16 cellular contexts compared by ENCODE assay signal in the genomic region with DNA sequence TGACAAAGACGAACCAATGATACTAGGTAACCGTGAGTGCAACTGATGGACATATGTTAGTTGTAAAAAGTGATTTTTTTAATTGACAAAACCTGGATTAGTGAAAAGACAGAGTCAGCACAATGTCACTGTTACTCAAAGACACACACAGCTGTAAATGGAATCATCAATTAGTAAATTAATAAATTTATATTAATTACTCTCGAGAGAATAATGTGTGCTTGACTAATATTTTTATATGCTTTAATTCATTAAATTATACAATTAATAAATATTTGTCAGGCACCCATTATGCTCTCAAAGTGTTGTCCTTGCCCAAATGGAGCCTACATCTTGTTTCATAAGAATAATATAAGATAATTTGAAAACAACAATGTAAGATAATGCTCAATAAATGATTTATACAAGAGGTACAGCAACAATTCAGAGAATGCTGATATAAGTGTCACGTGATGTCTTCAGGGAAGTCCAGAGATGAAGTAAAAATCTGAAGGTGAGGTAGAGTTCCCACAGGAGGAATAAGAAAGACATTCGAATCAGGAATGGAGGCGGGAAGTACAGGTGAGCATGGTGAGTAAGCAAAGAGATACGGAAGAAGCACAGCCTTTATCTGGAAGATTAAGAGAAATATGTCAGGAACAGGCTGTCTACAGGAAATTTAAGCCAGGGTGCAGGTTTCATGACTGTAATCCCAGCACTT.
A peak's percentile ranks its signal among the peaks of the same experiment; 100 is the strongest.
DNase-seq lines count a peak whose midpoint lies in the region; ATAC-seq, FAIRE-seq and TF ChIP-seq lines count a peak whose summit lies in the region.
"Had no signal": no experiment of that assay in that cellular context is flagged by ENCODE, and none has a peak within 500 bp of the region (broad histone marks: within the 10 kb centered on the region; RNA-seq: fewer than 3 reads in every experiment).

No MANE protein-coding gene starts in this region.

- 80% methylated on average over 7 of the region's 7 CpGs for WGBS in HepG2 (ENCODE audit: low lambda C conversion rate)
- 79% methylated on average over 6 of the region's 7 CpGs for WGBS in right lobe of liver (ENCODE audit: insufficient coverage, low coverage, low lambda C conversion rate, missing lambda C conversion rate)
- 78 to 85% (median 83%) methylated on average over 7 of the region's 7 CpGs for WGBS in ovary, 3 donors

- no peaks in the 10 kb centered on the region for H3K9me3 Mint-ChIP-seq in astrocyte (ENCODE audit: unreplicated experiment)
- peaks cover 2 to 4% of the 10 kb centered on the region in 2 donors for H3K9me3 Mint-ChIP-seq in natural killer cell
- H3K9me3 Mint-ChIP-seq in stimulated activated naive CD8-positive, alpha-beta T cell treated with anti-CD3 and anti-CD28 coated beads, Interleukin-15, amount 100 ng/mL, for 72 hours = no peaks in the 10 kb centered on the region

- CTCF ChIA-PET in HepG2 (lab: Yijun Ruan, JAX; ENCODE audit: low intra/inter-chr PET ratio, low total read pairs) = no interaction called here

- no TSS peak for BruUV-seq in HepG2 (replicated peaks; lab: Mats Ljungman, UMichigan)

- POLR2A ChIA-PET in HepG2 (lab: Yijun Ruan, JAX) = interaction anchor here (1.0 kb wide), 1 partner anchor 48 kb away, joined by 4 read pairs; no protein-coding TSS in a partner anchor

- FAIRE-seq in HepG2 (lab: Jason Lieb, UNC) = no peak
- no peak for FAIRE-seq in astrocyte (lab: Jason Lieb, UNC)
- FAIRE-seq: A204.1, G401.6, GM12891 had no signal

- H3K9ac ChIP-seq in HepG2 (ENCODE audit: insufficient read depth, low read depth, low read length) (no peak overlapping the region), astrocyte (ENCODE audit: low read length) (no peak overlapping the region)

- H3K9me3 ChIP-seq in HepG2 (ENCODE audit: low read length) = no peaks in the 10 kb centered on the region
- no peaks in the 10 kb centered on the region for H3K9me3 ChIP-seq in right lobe of liver
- no peaks in the 10 kb centered on the region for H3K9me3 ChIP-seq in astrocyte (ENCODE audit: insufficient read depth, low read depth, low read length)
- no peaks in the 10 kb centered on the region for H3K9me3 ChIP-seq in ovary
- H3K9me3 ChIP-seq: Caco-2 had no signal

- in situ Hi-C loops in HepG2 (cut with HindIII; ENCODE audit: extremely low pct_ligation_motif_present, low pct_unique_long_range_greater_than_20kb) = loop anchor here (10.0 kb wide), 1 partner anchor 164 kb away; the partner anchor contains the start of gene MARCKS

- H3K4me1 Mint-ChIP-seq in astrocyte (ENCODE audit: low read depth, unreplicated experiment) (peaks cover 18% of the 10 kb centered on the region), natural killer cell (no peaks in the 10 kb centered on the region)
- H3K4me1 Mint-ChIP-seq in stimulated activated naive CD8-positive, alpha-beta T cell treated with anti-CD3 and anti-CD28 coated beads, Interleukin-15, amount 100 ng/mL, for 72 hours = no peaks in the 10 kb centered on the region

- H3K27me3 Mint-ChIP-seq in astrocyte (ENCODE audit: low read depth, unreplicated experiment) (no peaks in the 10 kb centered on the region), natural killer cell (ENCODE audit: low read depth in 2 of 2) (no peaks in the 10 kb centered on the region)
- no peaks in the 10 kb centered on the region for H3K27me3 Mint-ChIP-seq in stimulated activated naive CD8-positive, alpha-beta T cell treated with anti-CD3 and anti-CD28 coated beads, Interleukin-15, amount 100 ng/mL, for 72 hours

- H3K36me3 ChIP-seq in HepG2 (replicated peaks in 1 of 2; ENCODE audit: control insufficient read depth in 1 of 2, insufficient read depth in 2 of 2, low read length in 2 of 2) (no peaks in the 10 kb centered on the region), right lobe of liver (no peaks in the 10 kb centered on the region), astrocyte (ENCODE audit: insufficient read depth, low read length) (no peaks in the 10 kb centered on the region), ovary (no peaks in the 10 kb centered on the region)

- H3K4me2 ChIP-seq in HepG2 (ENCODE audit: low read depth, low read length) (no peak overlapping the region), astrocyte (ENCODE audit: low read length) (peak overlapping the region; percentile 51)

- H4K20me1 ChIP-seq in HepG2 (ENCODE audit: insufficient read depth, low read length) = no peaks in the 10 kb centered on the region
- H4K20me1 ChIP-seq in astrocyte (ENCODE audit: insufficient read depth, low read length) = no peaks in the 10 kb centered on the region

- ATAC-seq in HepG2 (no peak), right lobe of liver (no peak), natural killer cell (no peak)
- no peak for ATAC-seq in stimulated activated naive CD8-positive, alpha-beta T cell treated with anti-CD3 and anti-CD28 coated beads, Interleukin-15, amount 100 ng/mL, for 72 hours

- no peak overlapping the region for H3K4me3 ChIP-seq in HepG2 (replicated peaks in 1 of 3; ENCODE audit: insufficient read depth in 1 of 3, low read depth in 2 of 3, low read length in 3 of 3)
- H3K4me3 ChIP-seq in right lobe of liver = no peak overlapping the region
- H3K4me3 ChIP-seq in astrocyte (ENCODE audit: insufficient read depth, low read depth, low read length) = no peak overlapping the region
- H3K4me3 ChIP-seq in ovary = no peak overlapping the region

- H3K4me3 Mint-ChIP-seq in astrocyte (ENCODE audit: unreplicated experiment) = no peak overlapping the region
- H3K4me3 Mint-ChIP-seq in natural killer cell = no peak overlapping the region
- H3K4me3 Mint-ChIP-seq in stimulated activated naive CD8-positive, alpha-beta T cell treated with anti-CD3 and anti-CD28 coated beads, Interleukin-15, amount 100 ng/mL, for 72 hours = no peak overlapping the region
- H3K4me3 Mint-ChIP-seq: CD14-positive monocyte had no signal

- no peaks in the 10 kb centered on the region for H3K79me2 ChIP-seq in HepG2 (ENCODE audit: insufficient read depth, low read length)
- no peaks in the 10 kb centered on the region for H3K79me2 ChIP-seq in astrocyte (ENCODE audit: insufficient read depth, low read length)

- TF ChIP-seq EP300 in HepG2 (IDR thresholded peaks at IDR 0.05; ENCODE audit: low read depth in 2 of 2, low read length in 2 of 2) (no peak), HepG2 (CRISPR knock-in tag; IDR thresholded peaks at IDR 0.05; ENCODE audit: borderline replicate concordance) (no peak), ovary (IDR thresholded peaks at IDR 0.05) (no peak)

- H3K27me3 ChIP-seq in HepG2 (ENCODE audit: control insufficient read depth in 1 of 2, insufficient read depth in 2 of 2, low read length in 2 of 2) = no peaks in the 10 kb centered on the region
- H3K27me3 ChIP-seq in right lobe of liver = no peaks in the 10 kb centered on the region
- no peaks in the 10 kb centered on the region for H3K27me3 ChIP-seq in astrocyte (ENCODE audit: insufficient read depth, low read length)
- no peaks in the 10 kb centered on the region for H3K27me3 ChIP-seq in ovary

- no peak for TF ChIP-seq RAD21 in HepG2 (CRISPR knock-in tag; IDR thresholded peaks at IDR 0.05)

- H2AFZ ChIP-seq in HepG2 (ENCODE audit: low read length) = no peak overlapping the region
- H2AFZ ChIP-seq in astrocyte (ENCODE audit: low read depth, low read length) = no peak overlapping the region

- H3K36me3 Mint-ChIP-seq in astrocyte (ENCODE audit: low read depth, unreplicated experiment) (no peaks in the 10 kb centered on the region), natural killer cell (no peaks in the 10 kb centered on the region)
- H3K36me3 Mint-ChIP-seq: CD14-positive monocyte had no signal

- no peak overlapping the region for H3K27ac ChIP-seq in HepG2 (ENCODE audit: extremely low read length, insufficient read depth, low read length)
- H3K27ac ChIP-seq in right lobe of liver = no peak overlapping the region
- H3K27ac ChIP-seq in astrocyte (ENCODE audit: low read depth, low read length) = peak overlapping the region; percentile 25
- H3K27ac ChIP-seq in ovary = no peak overlapping the region

- DNase-seq in HepG2 (ENCODE audit: low spot score) = no peak
- no peak for DNase-seq in right lobe of liver
- DNase-seq in astrocyte (ENCODE audit: low read depth) = no peak
- DNase-seq in kidney tubule cell (ENCODE audit: low spot score) = peak; percentile 47
- no peak for DNase-seq in ovary
- DNase-seq in CD1c-positive myeloid dendritic cell (ENCODE audit: extremely low spot score) = no peak
- no peak for DNase-seq in natural killer cell
- no peak for DNase-seq in stimulated activated naive CD8-positive, alpha-beta T cell treated with anti-CD3 and anti-CD28 coated beads, Interleukin-15, amount 100 ng/mL, for 72 hours
- DNase-seq: Caco-2, Kasumi-1, NCI-H187 treated with DMSO at 0.1 percent for 48 hours, NCI-H510A treated with DMSO at 0.1 percent for 48 hours had no signal

- H3K27ac Mint-ChIP-seq in astrocyte (ENCODE audit: unreplicated experiment) = peak overlapping the region; percentile 91
- no peak overlapping the region for H3K27ac Mint-ChIP-seq in natural killer cell
- H3K27ac Mint-ChIP-seq in stimulated activated naive CD8-positive, alpha-beta T cell treated with anti-CD3 and anti-CD28 coated beads, Interleukin-15, amount 100 ng/mL, for 72 hours = no peak overlapping the region

- intact Hi-C loops in HepG2 (cut with micrococcal nuclease; ENCODE audit: unreplicated experiment) = loop anchor here (10.0 kb wide), 1 partner anchor 164 kb away; the partner anchor contains the start of gene MARCKS
- intact Hi-C loops in right lobe of liver (cut with DNase I) = no loop called here
- intact Hi-C loops in ovary (cut with DNase I) = no loop called here
- intact Hi-C loops in natural killer cell (cut with micrococcal nuclease) = no loop called here

- TF ChIP-seq CTCF in HepG2 (CRISPR knock-in tag; IDR thresholded peaks at IDR 0.05) (no peak), right lobe of liver (IDR thresholded peaks at IDR 0.05) (no peak), astrocyte (IDR thresholded peaks at IDR 0.05; ENCODE audit: insufficient read depth, low read depth, low read length) (no peak), ovary (IDR thresholded peaks at IDR 0.05) (no peak), natural killer cell (IDR thresholded peaks at IDR 0.05) (no peak)

- TF ChIP-seq POLR2A in HepG2 (IDR thresholded peaks at IDR 0.05; ENCODE audit: insufficient read depth in 1 of 2, low read depth in 2 of 2, low read length in 2 of 2) (no peak), right lobe of liver (IDR thresholded peaks at IDR 0.05) (no peak), ovary (IDR thresholded peaks at IDR 0.05) (no peak)

- peaks cover 33% of the 10 kb centered on the region for H3K4me1 ChIP-seq in HepG2 (ENCODE audit: insufficient read depth, low read length)
- H3K4me1 ChIP-seq in right lobe of liver = no peaks in the 10 kb centered on the region
- peaks cover 15% of the 10 kb centered on the region for H3K4me1 ChIP-seq in astrocyte (ENCODE audit: insufficient read depth, low read length)
- no peaks in the 10 kb centered on the region for H3K4me1 ChIP-seq in ovary (ENCODE audit: insufficient read depth)
